30 cellular contexts compared by ENCODE assay signal in genomic region chr16:71263581-71263980, GRCh38. TPM values are rescaled to one million over a fixed set of nuclear protein-coding genes. Genes with fewer than 3 reads are reported as not detected.
"Had no signal": no experiment of that assay in that cellular context is flagged by ENCODE, and none has a peak within 500 bp of the region (broad histone marks: within the 10 kb centered on the region; RNA-seq: fewer than 3 reads in every experiment).

No MANE protein-coding gene starts in this region.

- H3K27me3 ChIP-seq: ascending aorta, breast epithelium, cardiac muscle cell, colonic mucosa, esophagus squamous epithelium had no signal

- H3K4me3 ChIP-seq: adrenal gland, ascending aorta, breast epithelium, cardiac muscle cell, colonic mucosa, esophagus squamous epithelium had no signal

- H3K36me3 ChIP-seq: adrenal gland, ascending aorta, breast epithelium, cardiac muscle cell, colonic mucosa, esophagus squamous epithelium, WERI-Rb-1 had no signal

- DNase-seq: activated B cell treated with CpG ODN at 0.5 μM for 24 hours; activated CD4-positive, alpha-beta T cell treated with anti-CD3 and anti-CD28 coated beads for 48 hours; activated CD4-positive, alpha-beta T cell treated with anti-CD3 and anti-CD28 coated beads, Interleukin-2, amount 50 U/mL, for 1 hour; activated CD4-positive, alpha-beta T cell treated with anti-CD3 and anti-CD28 coated beads, Interleukin-2, amount 50 U/mL, for 48 hours; activated CD8-positive, alpha-beta memory T cell treated with anti-CD3 and anti-CD28 coated beads for 24 hours; activated CD8-positive, alpha-beta T cell treated with anti-CD3 and anti-CD28 coated beads for 36 hours; activated effector memory CD4-positive, alpha-beta T cell treated with anti-CD3 and anti-CD28 coated beads, Interleukin-2, amount 50 U/mL, for 16 hours; activated naive CD4-positive, alpha-beta T cell treated with anti-CD3 and anti-CD28 coated beads for 36 hours; activated naive CD8-positive, alpha-beta T cell treated with anti-CD3 and anti-CD28 coated beads for 36 hours; activated naive CD8-positive, alpha-beta T cell treated with anti-CD3 and anti-CD28 coated beads, Interleukin-2, amount 50 U/mL, for 24 hours; activated T-cell treated with anti-CD3 and anti-CD28 coated beads, Interleukin-2, amount 50 U/mL, for 4 hours; adrenal gland; amygdala; central memory CD4-positive, alpha-beta T cell; cerebellar nuclear complex; colonic mucosa; effector CD8-positive, alpha-beta T cell; esophagus squamous epithelium; foreskin fibroblast; head of caudate nucleus; T-helper 17 cell; T1000; WERI-Rb-1 had no signal

- H3K4me1 ChIP-seq: adrenal gland, ascending aorta, breast epithelium, colonic mucosa, esophagus squamous epithelium had no signal

- H3K9me3 ChIP-seq: adrenal gland, ascending aorta, breast epithelium, colonic mucosa, esophagus squamous epithelium had no signal

- H3K27ac ChIP-seq: adrenal gland, ascending aorta, breast epithelium, cardiac muscle cell, colonic mucosa, epithelial cell of prostate, esophagus squamous epithelium, WERI-Rb-1 had no signal

RNA-seq across cellular contexts. Expression of gene HYDIN, which starts 33.1 kb away (rescaled TPM):
- total RNA-seq: activated B cell treated with CpG ODN at 0.5 μM for 24 hours; activated CD8-positive, alpha-beta T cell treated with anti-CD3 and anti-CD28 coated beads for 36 hours; activated naive CD4-positive, alpha-beta T cell treated with anti-CD3 and anti-CD28 coated beads for 36 hours; activated naive CD8-positive, alpha-beta T cell treated with anti-CD3 and anti-CD28 coated beads for 36 hours; activated T-cell treated with anti-CD3 and anti-CD28 coated beads, Interleukin-2, amount 50 U/mL, for 4 hours; activated T-helper 2 cell treated with anti-CD3 and anti-CD28 coated beads, Interferon-gamma antibody, Interleukin-2, Interleukin-4, amounts not matched to agents 10 μg/mL and 5 μg/mL and 100 μg/mL, durations not matched to agents 14 hours and 24 hours and 36 hours; dermis microvascular lymphatic vessel endothelial cell; endothelial cell of umbilical vein; T-helper 17 cell had no signal
- polyA plus RNA-seq: endothelial cell of umbilical vein had no signal
